ENCODE assay signal across 10 cellular contexts in genomic region chr10:127991543-127992255, GRCh38.
DNase-seq lines count a peak whose midpoint lies in the region; ATAC-seq and TF ChIP-seq lines count a peak whose summit lies in the region.
"Had no signal": no experiment of that assay in that cellular context is flagged by ENCODE, and none has a peak within 500 bp of the region (broad histone marks: within the 10 kb centered on the region; RNA-seq: fewer than 3 reads in every experiment).

No MANE protein-coding gene starts in this region.

- H3K27ac ChIP-seq in BLaER1 treated with 17β-estradiol and CSF1 and Interleukin-3, amounts not matched to agents 10 nM and 100 nM, result peak overlapping the region in 10 of 11 experiments; percentile 1 to 70 (median 48); a peak in 17 of 22 replicates
- H3K27ac ChIP-seq in RWPE2 (ENCODE audit: poor library complexity, severe bottlenecking) (peak overlapping the region; percentile 97), duodenal mucosa (ENCODE audit: low read depth, low read length) (peak overlapping the region; percentile 48)

- H3K9me3 ChIP-seq in BLaER1 treated with 17β-estradiol and CSF1 and Interleukin-3, amounts not matched to agents 10 nM and 100 nM (replicated peaks in 1 of 11), result no peaks in the 10 kb centered on the region
- H3K9me3 ChIP-seq in RWPE2 (ENCODE audit: severe bottlenecking), result no peaks in the 10 kb centered on the region
- H3K9me3 ChIP-seq in duodenal mucosa (ENCODE audit: control insufficient read depth in 1 of 2, low read length in 2 of 2), result no peaks in the 10 kb centered on the region

- peak; percentile 24 for ATAC-seq in RWPE2 (ENCODE audit: low read depth)
- ATAC-seq in sciatic nerve, result peak; percentile 66
- no peak for ATAC-seq in GM19467 (IDR thresholded peaks at IDR 0.05; ENCODE audit: unreplicated experiment)
- ATAC-seq in GM19397 (IDR thresholded peaks at IDR 0.05; ENCODE audit: unreplicated experiment), result no peak

- no peaks in the 10 kb centered on the region for H3K27me3 ChIP-seq in BLaER1 treated with 17β-estradiol and CSF1 and Interleukin-3, amounts not matched to agents 10 nM and 100 nM
- no peaks in the 10 kb centered on the region for H3K27me3 ChIP-seq in RWPE2 (ENCODE audit: insufficient read depth, poor library complexity, severe bottlenecking)
- H3K27me3 ChIP-seq in duodenal mucosa (ENCODE audit: control insufficient read depth in 1 of 2, insufficient read depth in 2 of 2, low read length in 2 of 2), result no peaks in the 10 kb centered on the region

- peak overlapping the region in 1 of 10 experiments; percentile 17; a peak in 1 of 20 replicates for H3K4me3 ChIP-seq in BLaER1 treated with 17β-estradiol and CSF1 and Interleukin-3, amounts not matched to agents 10 nM and 100 nM
- H3K4me3 ChIP-seq in RWPE2 (ENCODE audit: severe bottlenecking), result no peak overlapping the region
- H3K4me3 ChIP-seq in duodenal mucosa (ENCODE audit: low read depth in 1 of 2, low read length in 2 of 2), result no peak overlapping the region

- intact Hi-C loops in sciatic nerve (cut with DNase I), result no loop called here

- DNase-seq in RWPE2 (ENCODE audit: low spot score) (no peak), sciatic nerve (ENCODE audit: low spot score) (no peak), GF-D8 (lab: John Stamatoyannopoulos, UW) (no peak), NCI-H524 (lab: John Stamatoyannopoulos, UW) (no peak)
- DNase-seq: DMS153, H7 had no signal

- 0 out of 22 replicates have a peak, but pooled peaks cover 0 to 5% (median 0%) of the 10 kb centered on the region in 11 experiments for H3K36me3 ChIP-seq in BLaER1 treated with 17β-estradiol and CSF1 and Interleukin-3, amounts not matched to agents 10 nM and 100 nM
- no peaks in the 10 kb centered on the region for H3K36me3 ChIP-seq in RWPE2 (ENCODE audit: low read depth)
- no peaks in the 10 kb centered on the region for H3K36me3 ChIP-seq in duodenal mucosa (ENCODE audit: control insufficient read depth in 1 of 2, insufficient read depth in 2 of 2, low read length in 2 of 2)

- peaks cover 56 to 70% (median 65%) of the 10 kb centered on the region in 10 experiments for H3K4me1 ChIP-seq in BLaER1 treated with 17β-estradiol and CSF1 and Interleukin-3, amounts not matched to agents 10 nM and 100 nM
- H3K4me1 ChIP-seq in RWPE2 (ENCODE audit: insufficient read depth, poor library complexity, severe bottlenecking) (peaks cover 28% of the 10 kb centered on the region), duodenal mucosa (ENCODE audit: control insufficient read depth in 1 of 2, insufficient read depth in 2 of 2, low read length in 2 of 2) (peaks cover 7 to 8% of the 10 kb centered on the region in 2 donors)

- H3K9ac ChIP-seq in BLaER1 treated with 17β-estradiol and CSF1 and Interleukin-3, amounts not matched to agents 10 nM and 100 nM, result peak overlapping the region in 8 of 11 experiments; percentile 3 to 66 (median 22); a peak in 9 of 22 replicates
- H3K9ac ChIP-seq in duodenal mucosa (ENCODE audit: low read depth in 1 of 2, low read length in 2 of 2), result no peak overlapping the region

- H4K20me1 ChIP-seq in BLaER1 treated with 17β-estradiol and CSF1 and Interleukin-3, amounts not matched to agents 10 nM and 100 nM, result no peaks in the 10 kb centered on the region; a peak in 2 of 22 replicates

- TF ChIP-seq CTCF in RWPE2 (IDR thresholded peaks at IDR 0.05; ENCODE audit: poor library complexity, severe bottlenecking), result no peak

- peak overlapping the region; percentile 71 to 89 (median 80) for H3K4me2 ChIP-seq in BLaER1 treated with 17β-estradiol and CSF1 and Interleukin-3, amounts not matched to agents 10 nM and 100 nM

Comparison
In these comparisons a context has a peak if more than half of its experiments do, and no peak if none do; other contexts are left out.
1. H3K9ac ChIP-seq: peak in BLaER1 treated with 17β-estradiol and CSF1 and Interleukin-3, amounts not matched to agents 10 nM and 100 nM (8 of 11); none in duodenal mucosa (0 of 2).
2. ATAC-seq: peak in RWPE2 (single experiment) and sciatic nerve (single experiment); none in GM19467 (single experiment) and GM19397 (single experiment).
3. Peak in every context shown above with its lines, with median percentiles within 50 percentile points of each other: H3K27ac ChIP-seq.